17 cellular contexts compared by ENCODE assay signal in the genomic region with DNA sequence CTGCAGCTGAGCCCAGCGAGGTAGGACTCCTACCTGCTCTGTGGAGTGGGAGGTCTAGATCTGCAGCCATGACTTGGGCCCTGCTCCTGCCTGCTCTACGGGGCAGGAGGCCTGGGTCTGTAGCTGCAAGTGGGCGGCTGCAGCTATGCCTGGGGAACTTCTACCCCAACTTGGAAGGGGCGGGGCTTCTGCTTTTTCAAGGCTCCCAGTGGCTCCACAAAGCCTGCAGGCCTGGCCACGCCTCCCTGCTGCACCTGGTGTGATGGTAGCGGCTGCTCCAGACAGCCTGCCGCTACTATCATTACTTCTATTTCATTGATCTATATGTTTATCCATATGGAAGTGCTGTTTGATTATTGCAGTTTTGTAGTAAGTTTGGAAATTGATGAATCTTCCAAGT.
"Had no signal": no experiment of that assay in that cellular context is flagged by ENCODE, and none has a peak within 500 bp of the region (broad histone marks: within the 10 kb centered on the region; RNA-seq: fewer than 3 reads in every experiment).

No MANE protein-coding gene starts in this region.

- H3K79me2 ChIP-seq: hepatocyte had no signal

- H3K4me1 ChIP-seq: body of pancreas, left ventricle myocardium inferior, right atrium auricular region, upper lobe of left lung had no signal

- H3K4me2 ChIP-seq: hepatocyte had no signal

- DNase-seq: activated CD4-positive, alpha-beta memory T cell treated with anti-CD3 and anti-CD28 coated beads, Interleukin-2, amount 10 ng/mL, durations not matched to agents 7 days and 5 days; activated CD4-positive, alpha-beta T cell treated with anti-CD3 and anti-CD28 coated beads for 4 hours; activated CD8-positive, alpha-beta memory T cell treated with anti-CD3 and anti-CD28 coated beads, Interleukin-2, amount 10 ng/mL, durations not matched to agents 7 days and 5 days; activated naive CD4-positive, alpha-beta T cell treated with anti-CD3 and anti-CD28 coated beads for 36 hours; body of pancreas; dermis blood vessel endothelial cell; foreskin fibroblast; left ventricle myocardium inferior; mammary epithelial cell; midbrain; nephron progenitor cell; stimulated activated CD4-positive, alpha-beta T cell treated with anti-CD3 and anti-CD28 coated beads, Interleukin-2, amount 100 ng/mL, for 24 hours had no signal

- H3K9me3 ChIP-seq: body of pancreas, left ventricle myocardium inferior, right atrium auricular region, thoracic aorta, upper lobe of left lung had no signal

- H2AFZ ChIP-seq: hepatocyte had no signal

- H3K4me3 ChIP-seq: body of pancreas, hepatocyte, left ventricle myocardium inferior, right atrium auricular region, thoracic aorta, upper lobe of left lung had no signal

- ATAC-seq: activated CD8-positive, alpha-beta memory T cell treated with anti-CD3 and anti-CD28 coated beads, Interleukin-2, amount 10 ng/mL, durations not matched to agents 7 days and 5 days; body of pancreas had no signal

- H3K27me3 ChIP-seq: body of pancreas, hepatocyte, right atrium auricular region, upper lobe of left lung had no signal

- H3K27ac ChIP-seq: body of pancreas, epithelial cell of prostate, hepatocyte, left ventricle myocardium inferior, right atrium auricular region, thoracic aorta, upper lobe of left lung had no signal

- H3K36me3 ChIP-seq: left ventricle myocardium inferior, right atrium auricular region, thoracic aorta, upper lobe of left lung had no signal
